Comparison of ENCODE assay signal across 8 cellular contexts in genomic region chr2:169095631-169096105, GRCh38. TPM values are rescaled to one million over a fixed set of nuclear protein-coding genes. Genes with fewer than 3 reads are reported as not detected.
A peak's percentile ranks its signal among the peaks of the same experiment; 100 is the strongest.
DNase-seq lines count a peak whose midpoint lies in the region; TF ChIP-seq lines count a peak whose summit lies in the region.

No MANE protein-coding gene starts in this region.

- H3K4me1 ChIP-seq in adipocyte (ENCODE audit: control insufficient read depth, insufficient read depth, low read length) = peaks cover 51% of the 10 kb centered on the region

- no peaks in the 10 kb centered on the region for H3K36me3 ChIP-seq in adipocyte (ENCODE audit: control insufficient read depth, insufficient read depth, low read length, severe bottlenecking)

- DNase-seq in GM03348 (ENCODE audit: low spot score) (peak; percentile 68), LHCN-M2 (ENCODE audit: low read depth) (peak; percentile 79), adipocyte (ENCODE audit: low read depth) (peak; percentile 88), myocyte (ENCODE audit: low read depth) (peak; percentile 73), GM10248 (ENCODE audit: extremely low spot score) (no peak), HEK293T (ENCODE audit: extremely low spot score) (no peak), occipital lobe (lab: John Stamatoyannopoulos, UW) (no peak)
- DNase-seq in stimulated activated naive CD4-positive, alpha-beta T cell treated with Interleukin-2 at 50 U/mL for 16 hours (lab: John Stamatoyannopoulos, UW) = no peak

- POLR2A ChIA-PET in GM10248 (lab: Yijun Ruan, JAX) = no interaction called here
- POLR2A ChIA-PET in HEK293T (lab: Yijun Ruan, JAX) = no interaction called here

- CTCF ChIA-PET in GM10248 (lab: Yijun Ruan, JAX) (interaction anchor here (1.2 to 1.7 kb wide), 3 partner anchors 10 to 30 kb away, joined by 3 to 9 read pairs (median 3); no protein-coding TSS in a partner anchor), HEK293T (lab: Yijun Ruan, JAX) (interaction anchor here (0.6 to 0.8 kb wide), 2 partner anchors 37 to 258 kb away, joined by 3 read pairs; no protein-coding TSS in a partner anchor)

- peak overlapping the region; percentile 55 for H3K4me3 ChIP-seq in adipocyte (ENCODE audit: low read length)

- H3K27me3 ChIP-seq in adipocyte (replicated peaks; ENCODE audit: control insufficient read depth, insufficient read depth, low read length) = peaks cover 7% of the 10 kb centered on the region

- no peak for TF ChIP-seq CTCF in GM10248 (IDR thresholded peaks at IDR 0.05; ENCODE audit: control extremely low read depth, extremely low read depth, low read depth, missing control alignments)

- H3K9ac ChIP-seq in adipocyte (ENCODE audit: low read length) = no peak overlapping the region

- no peaks in the 10 kb centered on the region for H3K9me3 ChIP-seq in adipocyte (ENCODE audit: control insufficient read depth, low read length)

TF ChIP-seq in HEK293T, 16 proteins besides CTCF, POLR2A, EP300 and RAD21:
- no peak for TF ChIP-seq CTBP1 (IDR thresholded peaks at IDR 0.05; ENCODE audit: borderline replicate concordance)
- TF ChIP-seq ZNF384 (IDR thresholded peaks at IDR 0.05) = no peak
- TF ChIP-seq BHLHE40 (IDR thresholded peaks at IDR 0.05; ENCODE audit: borderline replicate concordance) = no peak
- no peak for TF ChIP-seq TARDBP (IDR thresholded peaks at IDR 0.05)
- TF ChIP-seq ARNT (IDR thresholded peaks at IDR 0.05) = no peak
- no peak for TF ChIP-seq FOXM1 (IDR thresholded peaks at IDR 0.05; ENCODE audit: borderline replicate concordance)
- TF ChIP-seq NFRKB (IDR thresholded peaks at IDR 0.05) = no peak
- TF ChIP-seq HDGF (IDR thresholded peaks at IDR 0.05; ENCODE audit: borderline replicate concordance) = no peak
- no peak for TF ChIP-seq FOXA1 (IDR thresholded peaks at IDR 0.05)
- no peak for TF ChIP-seq FOXK2 (IDR thresholded peaks at IDR 0.05)
- TF ChIP-seq ELF4 (IDR thresholded peaks at IDR 0.05) = no peak
- no peak for TF ChIP-seq SUZ12 (IDR thresholded peaks at IDR 0.05)
- no peak for TF ChIP-seq LEF1 (IDR thresholded peaks at IDR 0.05; ENCODE audit: borderline replicate concordance)
- TF ChIP-seq SP1 (IDR thresholded peaks at IDR 0.05) = no peak
- TF ChIP-seq L3MBTL2 (conservative IDR thresholded peaks at IDR 0.05) = no peak
- TF ChIP-seq PKNOX1 (IDR thresholded peaks at IDR 0.05) = no peak

RNA-seq across cellular contexts. Expression of gene DHRS9, which starts 26.3 kb away (rescaled TPM):
- total RNA-seq in LHCN-M2 (2014; rRNA removed) (not detected in 2 replicates), myocyte (not detected in 2 replicates), occipital lobe (0.94 TPM)
- not detected for polyA plus RNA-seq in LHCN-M2 (2012)
- polyA plus RNA-seq in myocyte (2012) = not detected

Comparison
In these comparisons a context has a peak if more than half of its experiments do, and no peak if none do; other contexts are left out.
1. DNase-seq: peak in GM03348 (single experiment), LHCN-M2 (single experiment), adipocyte (single experiment) and myocyte (single experiment); none in GM10248 (single experiment), stimulated activated naive CD4-positive, alpha-beta T cell treated with Interleukin-2 at 50 U/mL for 16 hours (single experiment), HEK293T (single experiment) and occipital lobe (single experiment).